In genomic region chr20:50848846-50849673, GRCh38 we compare ENCODE assay signal across 10 cellular contexts. TPM values are rescaled to one million over a fixed set of nuclear protein-coding genes. Genes with fewer than 3 reads are reported as not detected.
DNase-seq lines count a peak whose midpoint lies in the region; FAIRE-seq and TF ChIP-seq lines count a peak whose summit lies in the region.
"Had no signal": no experiment of that assay in that cellular context is flagged by ENCODE, and none has a peak within 500 bp of the region (broad histone marks: within the 10 kb centered on the region; RNA-seq: fewer than 3 reads in every experiment).

No MANE protein-coding gene starts in this region.

- POLR2A ChIA-PET in activated CD4-positive, alpha-beta memory T cell treated with anti-CD3 and anti-CD28 coated beads for 36 hours (lab: Charles Lee): no interaction called here

- peaks cover 12% of the 10 kb centered on the region for H3K4me1 Mint-ChIP-seq in activated CD4-positive, alpha-beta memory T cell treated with anti-CD3 and anti-CD28 coated beads for 36 hours (ENCODE audit: low read depth)

- peak; percentile 60 for FAIRE-seq in GM12892 (lab: Jason Lieb, UNC)

- no peaks in the 10 kb centered on the region for H3K27me3 Mint-ChIP-seq in activated CD4-positive, alpha-beta memory T cell treated with anti-CD3 and anti-CD28 coated beads for 36 hours
- H3K27me3 Mint-ChIP-seq: activated naive CD4-positive, alpha-beta T cell treated with anti-CD3 and anti-CD28 coated beads, Interleukin-2, amount 50 U/mL, for 24 hours had no signal

- H3K9ac ChIP-seq in parathyroid adenoma: no peak overlapping the region

- H3K79me2 ChIP-seq in parathyroid adenoma: peaks cover 3% of the 10 kb centered on the region

- H3K9me3 Mint-ChIP-seq in activated CD4-positive, alpha-beta memory T cell treated with anti-CD3 and anti-CD28 coated beads for 36 hours: no peaks in the 10 kb centered on the region
- H3K9me3 Mint-ChIP-seq: activated naive CD4-positive, alpha-beta T cell treated with anti-CD3 and anti-CD28 coated beads, Interleukin-2, amount 50 U/mL, for 24 hours had no signal

- no peak for TF ChIP-seq CTCF in coronary artery (IDR thresholded peaks at IDR 0.05)
- no peak for TF ChIP-seq CTCF in parathyroid adenoma (IDR thresholded peaks at IDR 0.05)

- no peak overlapping the region for H3K27ac Mint-ChIP-seq in activated CD4-positive, alpha-beta memory T cell treated with anti-CD3 and anti-CD28 coated beads for 36 hours
- H3K27ac Mint-ChIP-seq: activated naive CD4-positive, alpha-beta T cell treated with anti-CD3 and anti-CD28 coated beads, Interleukin-2, amount 50 U/mL, for 24 hours had no signal

- TF ChIP-seq POLR2A in GM12892 (IDR thresholded peaks at IDR 0.05; ENCODE audit: low read depth, low read length): no peak

- H3K9me3 ChIP-seq in MG63 (no peaks in the 10 kb centered on the region), parathyroid adenoma (ENCODE audit: control insufficient read depth, low read length) (no peaks in the 10 kb centered on the region)

- H3K36me3 ChIP-seq in MG63: no peaks in the 10 kb centered on the region
- H3K36me3 ChIP-seq in parathyroid adenoma (ENCODE audit: control insufficient read depth, insufficient read depth, low read length): no peaks in the 10 kb centered on the region

- CTCF ChIA-PET in activated CD4-positive, alpha-beta memory T cell treated with anti-CD3 and anti-CD28 coated beads for 36 hours (lab: Charles Lee): interaction anchor here (1.7 kb wide), 1 partner anchor 54 kb away, joined by 4 read pairs; the partner anchor contains the start of gene BCAS4

- no peaks in the 10 kb centered on the region for H3K36me3 Mint-ChIP-seq in activated CD4-positive, alpha-beta memory T cell treated with anti-CD3 and anti-CD28 coated beads for 36 hours

- no peak overlapping the region for H3K4me3 Mint-ChIP-seq in activated CD4-positive, alpha-beta memory T cell treated with anti-CD3 and anti-CD28 coated beads for 36 hours
- H3K4me3 Mint-ChIP-seq: activated naive CD4-positive, alpha-beta T cell treated with anti-CD3 and anti-CD28 coated beads, Interleukin-2, amount 50 U/mL, for 24 hours had no signal

- H3K4me2 ChIP-seq in parathyroid adenoma (ENCODE audit: low read length): no peak overlapping the region

- H3K4me3 ChIP-seq in MG63: no peak overlapping the region
- peak overlapping the region; percentile 45 for H3K4me3 ChIP-seq in coronary artery
- H3K4me3 ChIP-seq in parathyroid adenoma (ENCODE audit: low read depth, low read length): no peak overlapping the region

- peak overlapping the region; percentile 78 for H2AFZ ChIP-seq in parathyroid adenoma

- intact Hi-C loops in activated CD4-positive, alpha-beta memory T cell treated with anti-CD3 and anti-CD28 coated beads for 36 hours (cut with micrococcal nuclease): no loop called here

- H3K27me3 ChIP-seq in MG63 (no peaks in the 10 kb centered on the region), parathyroid adenoma (ENCODE audit: control insufficient read depth, insufficient read depth, low read length) (no peaks in the 10 kb centered on the region)

- H3K27ac ChIP-seq in coronary artery (no peak overlapping the region), parathyroid adenoma (peak overlapping the region; percentile 49)

- peaks cover 9% of the 10 kb centered on the region for H3K4me1 ChIP-seq in parathyroid adenoma

- DNase-seq in GM12892 (ENCODE audit: insufficient read length) (peak; percentile 45), MG63 (peak; percentile 86), coronary artery (ENCODE audit: low spot score) (no peak), NCI-H187 treated with DMSO at 0.1 percent for 48 hours (lab: John Stamatoyannopoulos, UW) (no peak), kidney tubule cell (ENCODE audit: low spot score) (no peak), DMS 273 treated with DMSO at 0.1 percent for 48 hours (lab: John Stamatoyannopoulos, UW) (no peak)
- no peak for DNase-seq in activated CD4-positive, alpha-beta memory T cell treated with anti-CD3 and anti-CD28 coated beads for 36 hours
- DNase-seq: stimulated activated CD4-positive, alpha-beta T cell treated with anti-CD3 and anti-CD28 coated beads, Interleukin-4, amount 100 ng/mL, for 4 hours had no signal

RNA-seq across cellular contexts. Expression of gene BCAS4, which starts 54.2 kb away (rescaled TPM):
- polyA plus RNA-seq in GM12892 (2012; ENCODE audit: missing spikeins): 54.0 TPM
- total RNA-seq in MG63 (2014; rRNA removed; shearing (Covaris generic); ENCODE audit: low replicate concordance): 13.1 and 23.4 TPM in 2 replicates
- total RNA-seq in activated CD4-positive, alpha-beta memory T cell treated with anti-CD3 and anti-CD28 coated beads for 36 hours: 10 to 100 TPM; 11.0 to 11.6 TPM

Comparison
In these comparisons a context has a peak if more than half of its experiments do, and no peak if none do; other contexts are left out.
1. DNase-seq: peak in GM12892 (single experiment) and MG63 (single experiment); none in coronary artery (single experiment), activated CD4-positive, alpha-beta memory T cell treated with anti-CD3 and anti-CD28 coated beads for 36 hours (single experiment), NCI-H187 treated with DMSO at 0.1 percent for 48 hours (single experiment), kidney tubule cell (single experiment) and DMS 273 treated with DMSO at 0.1 percent for 48 hours (single experiment).